In the genomic region with DNA sequence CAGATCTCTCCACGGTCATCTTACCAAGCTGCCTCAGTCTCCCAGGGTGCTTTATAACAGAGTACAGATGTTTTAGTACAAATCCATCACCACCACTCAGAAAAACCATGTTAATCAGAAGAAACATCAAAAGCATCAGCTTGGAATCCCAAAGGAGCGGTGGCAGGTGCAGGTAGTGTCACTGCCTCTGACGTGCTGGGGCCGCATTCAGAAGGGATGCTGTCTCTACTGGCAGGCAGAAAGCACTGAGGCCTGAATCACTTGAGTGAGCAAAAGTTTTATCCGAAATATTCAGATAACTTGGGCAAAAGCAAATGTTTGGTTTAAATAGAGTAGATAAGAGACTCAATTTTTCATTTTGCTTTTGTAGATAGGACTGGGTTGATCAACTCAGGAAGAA, we compare ENCODE assay signal across 13 cellular contexts.
DNase-seq lines count a peak whose midpoint lies in the region; ATAC-seq and TF ChIP-seq lines count a peak whose summit lies in the region.
"Had no signal": no experiment of that assay in that cellular context is flagged by ENCODE, and none has a peak within 500 bp of the region (broad histone marks: within the 10 kb centered on the region; RNA-seq: fewer than 3 reads in every experiment).

No MANE protein-coding gene starts in this region.

- H3K4me3 ChIP-seq in Panc1 (ENCODE audit: low read depth in 2 of 2, low read length in 2 of 2) (no peak overlapping the region), OCI-LY7 (ENCODE audit: low read depth, low read length, poor library complexity, severe bottlenecking) (no peak overlapping the region), foreskin fibroblast (ENCODE audit: low read depth in 1 of 2, low read length in 2 of 2) (no peak overlapping the region)
- H3K4me3 ChIP-seq: BLaER1 treated with 17β-estradiol and CSF1 and Interleukin-3, amounts not matched to agents 10 nM and 100 nM had no signal

- BruUV-seq in Panc1 (replicated peaks; lab: Mats Ljungman, UMichigan): no TSS peak
- BruUV-seq in OCI-LY7 (replicated peaks; lab: Mats Ljungman, UMichigan): no TSS peak

- H3K79me2 ChIP-seq in OCI-LY7 (ENCODE audit: insufficient read depth, low read depth, low read length): no peaks in the 10 kb centered on the region

- H3K4me2 ChIP-seq in OCI-LY7 (ENCODE audit: low read length): no peak overlapping the region
- H3K4me2 ChIP-seq: BLaER1 treated with 17β-estradiol and CSF1 and Interleukin-3, amounts not matched to agents 10 nM and 100 nM had no signal

- H3K4me1 ChIP-seq in Panc1 (ENCODE audit: control insufficient read depth, insufficient read depth, low read length) (peaks cover 28% of the 10 kb centered on the region), OCI-LY7 (ENCODE audit: insufficient read depth, low read length, poor library complexity, severe bottlenecking) (peaks cover 38% of the 10 kb centered on the region)

- CTCF ChIA-PET in Panc1 (lab: Charles Lee) (no interaction called here), HEK293T (lab: Yijun Ruan, JAX) (no interaction called here), OCI-LY7 (lab: Charles Lee; ENCODE audit: unreplicated experiment) (no interaction called here)

- in situ Hi-C loops in Panc1 (cut with HindIII; ENCODE audit: low pct_unique_long_range_greater_than_20kb, low sequenced_read_pairs): no loop called here

- no peaks in the 10 kb centered on the region for H3K36me3 ChIP-seq in Panc1 (ENCODE audit: control insufficient read depth, insufficient read depth, low read length)
- H3K36me3 ChIP-seq in OCI-LY7 (ENCODE audit: insufficient read depth, low read length): no peaks in the 10 kb centered on the region
- H3K36me3 ChIP-seq: BLaER1 treated with 17β-estradiol and CSF1 and Interleukin-3, amounts not matched to agents 10 nM and 100 nM had no signal

- peaks cover 73% of the 10 kb centered on the region for H3K4me1 Mint-ChIP-seq in glutamatergic neuron (ENCODE audit: low read depth, unreplicated experiment)
- H3K4me1 Mint-ChIP-seq: CD4-positive, CD25-positive, alpha-beta regulatory T cell had no signal

- no peak for ATAC-seq in Panc1

- intact Hi-C loops in Panc1 (cut with micrococcal nuclease; ENCODE audit: unreplicated experiment): no loop called here
- intact Hi-C loops in OCI-LY7 (cut with micrococcal nuclease; ENCODE audit: unreplicated experiment): no loop called here

- POLR2A ChIA-PET in Panc1 (lab: Charles Lee) (no interaction called here), HEK293T (lab: Yijun Ruan, JAX) (no interaction called here), OCI-LY7 (lab: Charles Lee) (interaction anchor here (0.8 to 0.9 kb wide), 2 partner anchors 9 to 13 kb away, joined by 3 read pairs; no protein-coding TSS in a partner anchor)

- no peak overlapping the region for H2AFZ ChIP-seq in OCI-LY7 (ENCODE audit: low read length)

- DNase-seq in NCI-H2171 treated with DMSO at 0.1 percent for 48 hours (lab: John Stamatoyannopoulos, UW): peak; percentile 10
- no peak for DNase-seq in NCI-H2171 (lab: John Stamatoyannopoulos, UW)
- DNase-seq in Panc1 (ENCODE audit: low read depth, low spot score): no peak
- DNase-seq in glutamatergic neuron: peak; percentile 39
- DNase-seq in HEK293T (ENCODE audit: extremely low spot score): no peak
- no peak for DNase-seq in OCI-LY7 (ENCODE audit: low spot score)
- DNase-seq in foreskin fibroblast: no peak
- DNase-seq: ACHN; CD4-positive, CD25-positive, alpha-beta regulatory T cell; DMS53; GF-D8; H7 had no signal

- no peaks in the 10 kb centered on the region for H3K9me2 ChIP-seq in OCI-LY7 (ENCODE audit: insufficient read depth, low read length)

- H3K27me3 Mint-ChIP-seq in glutamatergic neuron (ENCODE audit: unreplicated experiment): peaks cover 2% of the 10 kb centered on the region
- H3K27me3 Mint-ChIP-seq: CD4-positive, CD25-positive, alpha-beta regulatory T cell had no signal

- H3K9me3 Mint-ChIP-seq in glutamatergic neuron (ENCODE audit: unreplicated experiment): peaks cover 1% of the 10 kb centered on the region

- no peaks in the 10 kb centered on the region for H3K27me3 ChIP-seq in Panc1 (ENCODE audit: control insufficient read depth, insufficient read depth, low read length)
- H3K27me3 ChIP-seq: BLaER1 treated with 17β-estradiol and CSF1 and Interleukin-3, amounts not matched to agents 10 nM and 100 nM had no signal

- peak overlapping the region; percentile 76 for H3K27ac Mint-ChIP-seq in glutamatergic neuron (ENCODE audit: unreplicated experiment)
- H3K27ac Mint-ChIP-seq: CD4-positive, CD25-positive, alpha-beta regulatory T cell had no signal

- peak overlapping the region; percentile 12 for H3K4me3 Mint-ChIP-seq in glutamatergic neuron (ENCODE audit: unreplicated experiment)
- H3K4me3 Mint-ChIP-seq: CD4-positive, CD25-positive, alpha-beta regulatory T cell had no signal

- H4K20me1 ChIP-seq in OCI-LY7 (ENCODE audit: insufficient read depth, low read length): no peaks in the 10 kb centered on the region
- H4K20me1 ChIP-seq: BLaER1 treated with 17β-estradiol and CSF1 and Interleukin-3, amounts not matched to agents 10 nM and 100 nM had no signal

- H3K9me3 ChIP-seq in Panc1 (ENCODE audit: control insufficient read depth, insufficient read depth, low read depth, low read length) (no peaks in the 10 kb centered on the region), OCI-LY7 (ENCODE audit: low read length) (no peaks in the 10 kb centered on the region)
- H3K9me3 ChIP-seq: BLaER1 treated with 17β-estradiol and CSF1 and Interleukin-3, amounts not matched to agents 10 nM and 100 nM had no signal

- H3K27ac ChIP-seq in Panc1 (ENCODE audit: low read length): peak overlapping the region; percentile 46; the same call in 1 of the 2 replicates
- H3K27ac ChIP-seq in OCI-LY7 (ENCODE audit: low read depth, low read length, poor library complexity, severe bottlenecking): no peak overlapping the region
- H3K27ac ChIP-seq: BLaER1 treated with 17β-estradiol and CSF1 and Interleukin-3, amounts not matched to agents 10 nM and 100 nM had no signal

- no peaks in the 10 kb centered on the region for H3K36me3 Mint-ChIP-seq in glutamatergic neuron (ENCODE audit: unreplicated experiment)
- H3K36me3 Mint-ChIP-seq: CD4-positive, CD25-positive, alpha-beta regulatory T cell had no signal

- TF ChIP-seq CTCF in Panc1 (IDR thresholded peaks at IDR 0.05) (no peak), glutamatergic neuron (IDR thresholded peaks at IDR 0.05; ENCODE audit: partially characterized antibody, unreplicated experiment) (no peak), OCI-LY7 (conservative IDR thresholded peaks at IDR 0.05; ENCODE audit: low read length) (no peak), foreskin fibroblast (IDR thresholded peaks at IDR 0.05; ENCODE audit: low read depth, low read length) (no peak)

TF ChIP-seq in HEK293T, 16 proteins besides CTCF, POLR2A, EP300 and RAD21:
- TF ChIP-seq FOXK2 (IDR thresholded peaks at IDR 0.05): no peak
- TF ChIP-seq FOXA1 (IDR thresholded peaks at IDR 0.05): no peak
- TF ChIP-seq ELF4 (IDR thresholded peaks at IDR 0.05): no peak
- TF ChIP-seq NFRKB (IDR thresholded peaks at IDR 0.05): no peak
- no peak for TF ChIP-seq SUZ12 (IDR thresholded peaks at IDR 0.05)
- no peak for TF ChIP-seq L3MBTL2 (conservative IDR thresholded peaks at IDR 0.05)
- no peak for TF ChIP-seq CTBP1 (IDR thresholded peaks at IDR 0.05; ENCODE audit: borderline replicate concordance)
- TF ChIP-seq ZNF384 (IDR thresholded peaks at IDR 0.05): no peak
- TF ChIP-seq, protein P1, sequence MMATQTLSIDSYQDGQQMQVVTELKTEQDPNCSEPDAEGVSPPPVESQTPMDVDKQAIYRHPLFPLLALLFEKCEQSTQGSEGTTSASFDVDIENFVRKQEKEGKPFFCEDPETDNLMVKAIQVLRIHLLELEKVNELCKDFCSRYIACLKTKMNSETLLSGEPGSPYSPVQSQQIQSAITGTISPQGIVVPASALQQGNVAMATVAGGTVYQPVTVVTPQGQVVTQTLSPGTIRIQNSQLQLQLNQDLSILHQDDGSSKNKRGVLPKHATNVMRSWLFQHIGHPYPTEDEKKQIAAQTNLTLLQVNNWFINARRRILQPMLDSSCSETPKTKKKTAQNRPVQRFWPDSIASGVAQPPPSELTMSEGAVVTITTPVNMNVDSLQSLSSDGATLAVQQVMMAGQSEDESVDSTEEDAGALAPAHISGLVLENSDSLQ (IDR thresholded peaks at IDR 0.05): no peak

Comparison
In these comparisons a context has a peak if more than half of its experiments do, and no peak if none do; other contexts are left out.
1. DNase-seq: peak in NCI-H2171 treated with DMSO at 0.1 percent for 48 hours (single experiment) and glutamatergic neuron (single experiment); none in NCI-H2171 (single experiment), Panc1 (single experiment), HEK293T (single experiment), OCI-LY7 (single experiment) and foreskin fibroblast (0 of 2).